Comparison of ENCODE assay signal across 1 cellular context in genomic region chr13:85228692-85229091, GRCh38.
TF ChIP-seq lines count a peak whose summit lies in the region.

No MANE protein-coding gene starts in this region.

TF ChIP-seq in SK-N-SH treated with all-trans-retinoic acid at 6 μM for 48 hours, 23 proteins besides CTCF, POLR2A, EP300 and RAD21 (continued from another document):
- TF ChIP-seq, protein P1, sequence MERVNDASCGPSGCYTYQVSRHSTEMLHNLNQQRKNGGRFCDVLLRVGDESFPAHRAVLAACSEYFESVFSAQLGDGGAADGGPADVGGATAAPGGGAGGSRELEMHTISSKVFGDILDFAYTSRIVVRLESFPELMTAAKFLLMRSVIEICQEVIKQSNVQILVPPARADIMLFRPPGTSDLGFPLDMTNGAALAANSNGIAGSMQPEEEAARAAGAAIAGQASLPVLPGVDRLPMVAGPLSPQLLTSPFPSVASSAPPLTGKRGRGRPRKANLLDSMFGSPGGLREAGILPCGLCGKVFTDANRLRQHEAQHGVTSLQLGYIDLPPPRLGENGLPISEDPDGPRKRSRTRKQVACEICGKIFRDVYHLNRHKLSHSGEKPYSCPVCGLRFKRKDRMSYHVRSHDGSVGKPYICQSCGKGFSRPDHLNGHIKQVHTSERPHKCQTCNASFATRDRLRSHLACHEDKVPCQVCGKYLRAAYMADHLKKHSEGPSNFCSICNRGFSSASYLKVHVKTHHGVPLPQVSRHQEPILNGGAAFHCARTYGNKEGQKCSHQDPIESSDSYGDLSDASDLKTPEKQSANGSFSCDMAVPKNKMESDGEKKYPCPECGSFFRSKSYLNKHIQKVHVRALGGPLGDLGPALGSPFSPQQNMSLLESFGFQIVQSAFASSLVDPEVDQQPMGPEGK (CRISPR knock-in tag; IDR thresholded peaks at IDR 0.05; ENCODE audit: borderline replicate concordance): no peak
- no peak for TF ChIP-seq ISL1 (CRISPR knock-in tag; IDR thresholded peaks at IDR 0.05)
- no peak for TF ChIP-seq RARB (CRISPR knock-in tag; IDR thresholded peaks at IDR 0.05)
- TF ChIP-seq ZFP3 (CRISPR knock-in tag; IDR thresholded peaks at IDR 0.05): no peak
- TF ChIP-seq TOX (CRISPR knock-in tag; IDR thresholded peaks at IDR 0.05; ENCODE audit: borderline replicate concordance): no peak
- no peak for TF ChIP-seq ZFP30 (CRISPR knock-in tag; IDR thresholded peaks at IDR 0.05)
- TF ChIP-seq ZC3H10 (CRISPR knock-in tag; IDR thresholded peaks at IDR 0.05): no peak
- no peak for TF ChIP-seq OSR1 (CRISPR knock-in tag; IDR thresholded peaks at IDR 0.05)
- no peak for TF ChIP-seq SNAI2 (CRISPR knock-in tag; IDR thresholded peaks at IDR 0.05)
- no peak for TF ChIP-seq ZNF8 (CRISPR knock-in tag; IDR thresholded peaks at IDR 0.05)
- no peak for TF ChIP-seq GLIS3 (CRISPR knock-in tag; IDR thresholded peaks at IDR 0.05)
- TF ChIP-seq BACH2 (CRISPR knock-in tag; IDR thresholded peaks at IDR 0.05; ENCODE audit: borderline replicate concordance): no peak
- TF ChIP-seq, protein P2, sequence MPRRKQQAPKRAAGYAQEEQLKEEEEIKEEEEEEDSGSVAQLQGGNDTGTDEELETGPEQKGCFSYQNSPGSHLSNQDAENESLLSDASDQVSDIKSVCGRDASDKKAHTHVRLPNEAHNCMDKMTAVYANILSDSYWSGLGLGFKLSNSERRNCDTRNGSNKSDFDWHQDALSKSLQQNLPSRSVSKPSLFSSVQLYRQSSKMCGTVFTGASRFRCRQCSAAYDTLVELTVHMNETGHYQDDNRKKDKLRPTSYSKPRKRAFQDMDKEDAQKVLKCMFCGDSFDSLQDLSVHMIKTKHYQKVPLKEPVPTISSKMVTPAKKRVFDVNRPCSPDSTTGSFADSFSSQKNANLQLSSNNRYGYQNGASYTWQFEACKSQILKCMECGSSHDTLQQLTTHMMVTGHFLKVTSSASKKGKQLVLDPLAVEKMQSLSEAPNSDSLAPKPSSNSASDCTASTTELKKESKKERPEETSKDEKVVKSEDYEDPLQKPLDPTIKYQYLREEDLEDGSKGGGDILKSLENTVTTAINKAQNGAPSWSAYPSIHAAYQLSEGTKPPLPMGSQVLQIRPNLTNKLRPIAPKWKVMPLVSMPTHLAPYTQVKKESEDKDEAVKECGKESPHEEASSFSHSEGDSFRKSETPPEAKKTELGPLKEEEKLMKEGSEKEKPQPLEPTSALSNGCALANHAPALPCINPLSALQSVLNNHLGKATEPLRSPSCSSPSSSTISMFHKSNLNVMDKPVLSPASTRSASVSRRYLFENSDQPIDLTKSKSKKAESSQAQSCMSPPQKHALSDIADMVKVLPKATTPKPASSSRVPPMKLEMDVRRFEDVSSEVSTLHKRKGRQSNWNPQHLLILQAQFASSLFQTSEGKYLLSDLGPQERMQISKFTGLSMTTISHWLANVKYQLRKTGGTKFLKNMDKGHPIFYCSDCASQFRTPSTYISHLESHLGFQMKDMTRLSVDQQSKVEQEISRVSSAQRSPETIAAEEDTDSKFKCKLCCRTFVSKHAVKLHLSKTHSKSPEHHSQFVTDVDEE (CRISPR knock-in tag; IDR thresholded peaks at IDR 0.05): no peak
